Comparison of ENCODE assay signal across 23 cellular contexts in the genomic region with DNA sequence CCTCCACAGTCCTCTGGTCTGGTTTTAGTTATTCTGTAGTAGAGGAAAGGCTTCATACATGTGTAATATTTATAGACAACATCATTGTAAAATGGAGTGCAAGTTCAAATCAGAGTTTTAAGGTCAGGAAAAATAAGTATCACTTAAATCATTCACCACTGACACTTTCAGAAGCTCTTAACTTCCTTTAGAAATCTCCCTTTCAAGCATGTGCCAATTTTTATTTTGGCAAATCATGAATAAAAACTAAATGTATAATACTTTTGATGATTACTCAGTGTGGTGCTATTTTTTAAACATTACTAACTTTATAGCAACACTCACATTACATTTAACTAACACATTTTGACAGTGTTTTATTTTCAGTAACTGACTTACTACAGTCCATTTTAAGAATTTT.
A peak's percentile ranks its signal among the peaks of the same experiment; 100 is the strongest.
DNase-seq lines count a peak whose midpoint lies in the region; ATAC-seq, FAIRE-seq and TF ChIP-seq lines count a peak whose summit lies in the region.
"Had no signal": no experiment of that assay in that cellular context is flagged by ENCODE, and none has a peak within 500 bp of the region (broad histone marks: within the 10 kb centered on the region; RNA-seq: fewer than 3 reads in every experiment).

No MANE protein-coding gene starts in this region.

- dilution Hi-C loops in keratinocyte (cut with MboI; ENCODE audit: extremely low pct_ligation_motif_present, low sequenced_read_pairs): no loop called here

- intact Hi-C loops in thyroid gland (cut with DNase I): no loop called here
- intact Hi-C loops in mucosa of descending colon (cut with DNase I, micrococcal nuclease): no loop called here

- H3K4me3 ChIP-seq in SK-N-SH (ENCODE audit: low read depth in 2 of 2, low read length in 1 of 2): no peak overlapping the region
- no peak overlapping the region for H3K4me3 ChIP-seq in RWPE2 (ENCODE audit: severe bottlenecking)
- H3K4me3 ChIP-seq in keratinocyte (ENCODE audit: control insufficient read depth in 2 of 3, extremely low read depth in 1 of 3, insufficient read depth in 2 of 3, low read depth in 1 of 3, low read length in 3 of 3): no peak overlapping the region
- no peak overlapping the region for H3K4me3 ChIP-seq in thyroid gland (replicated peaks in 1 of 3)
- H3K4me3 ChIP-seq in mucosa of descending colon: no peak overlapping the region
- H3K4me3 ChIP-seq: prostate gland had no signal

- H4K20me1 ChIP-seq in SK-N-SH (ENCODE audit: insufficient read depth) (no peaks in the 10 kb centered on the region), keratinocyte (ENCODE audit: control insufficient read depth, extremely low read depth, insufficient read depth, low read length) (no peaks in the 10 kb centered on the region)

- H3K9me3 ChIP-seq in SK-N-SH (no peaks in the 10 kb centered on the region), RWPE2 (ENCODE audit: severe bottlenecking) (no peaks in the 10 kb centered on the region), keratinocyte (ENCODE audit: control insufficient read depth, low read depth, low read length) (no peaks in the 10 kb centered on the region), thyroid gland (no peaks in the 10 kb centered on the region), mucosa of descending colon (no peaks in the 10 kb centered on the region)
- H3K9me3 ChIP-seq: prostate gland had no signal

- H3K9ac ChIP-seq in SK-N-SH (peak overlapping the region; percentile 2; the same call in 1 of the 2 replicates), keratinocyte (ENCODE audit: control insufficient read depth, extremely low read depth, insufficient read depth, low read length) (no peak overlapping the region)

- POLR2A ChIA-PET in SK-N-SH (lab: Yijun Ruan, JAX): no interaction called here

- TF ChIP-seq EP300 in SK-N-SH (IDR thresholded peaks at IDR 0.05; ENCODE audit: borderline replicate concordance in 1 of 2, low read depth in 1 of 2, low read length in 1 of 2): no peak

- H3K27me3 ChIP-seq in SK-N-SH (ENCODE audit: insufficient read depth) (no peaks in the 10 kb centered on the region), RWPE2 (ENCODE audit: insufficient read depth, poor library complexity, severe bottlenecking) (no peaks in the 10 kb centered on the region), keratinocyte (ENCODE audit: control insufficient read depth, extremely low read depth, insufficient read depth, low read length) (no peaks in the 10 kb centered on the region), thyroid gland (no peaks in the 10 kb centered on the region)

- H3K4me2 ChIP-seq in SK-N-SH (no peak overlapping the region), keratinocyte (ENCODE audit: control insufficient read depth, extremely low read depth, insufficient read depth, low read depth, low read length) (peak overlapping the region; percentile 5)

- H3K79me2 ChIP-seq in SK-N-SH (ENCODE audit: insufficient read depth) (peaks cover 14% of the 10 kb centered on the region; the same call in 1 of the 2 replicates), keratinocyte (ENCODE audit: control insufficient read depth, insufficient read depth, low read length) (peaks cover 44% of the 10 kb centered on the region)

- peaks cover 3 to 10% of the 10 kb centered on the region in 2 experiments for H3K36me3 ChIP-seq in SK-N-SH (replicated peaks in 1 of 2; ENCODE audit: control insufficient read depth in 1 of 2, insufficient read depth in 2 of 2, low read length in 1 of 2)
- H3K36me3 ChIP-seq in RWPE2 (ENCODE audit: low read depth): peaks cover 4% of the 10 kb centered on the region; the same call in 1 of the 2 replicates
- H3K36me3 ChIP-seq in keratinocyte (ENCODE audit: control insufficient read depth in 2 of 2, extremely low read depth in 1 of 2, insufficient read depth in 2 of 2, low read length in 2 of 2): peaks cover 4 to 13% of the 10 kb centered on the region in 2 experiments
- no peaks in the 10 kb centered on the region for H3K36me3 ChIP-seq in thyroid gland
- H3K36me3 ChIP-seq in mucosa of descending colon (ENCODE audit: low read depth): no peaks in the 10 kb centered on the region
- H3K36me3 ChIP-seq: prostate gland had no signal

- no peak for ATAC-seq in SK-N-SH treated with all-trans-retinoic acid at 6 μM for 48 hours
- no peak for ATAC-seq in RWPE2 (ENCODE audit: low read depth)
- no peak for ATAC-seq in GM18511 (IDR thresholded peaks at IDR 0.05; ENCODE audit: unreplicated experiment)
- no peak for ATAC-seq in mucosa of descending colon
- ATAC-seq: activated CD4-positive, CD25-positive, alpha-beta regulatory T cell treated with anti-CD3 and anti-CD28 coated beads, Interleukin-2, amount 50 U/mL, for 24 hours; esophagus mucosa had no signal

- CTCF ChIA-PET in SK-N-SH (lab: Yijun Ruan, JAX): interaction anchor here (0.6 to 1.6 kb wide), 3 partner anchors 16 to 1537 kb away, joined by 3 to 8 read pairs (median 3); no protein-coding TSS in a partner anchor

- no peaks in the 10 kb centered on the region for H3K9me2 ChIP-seq in SK-N-SH

- TF ChIP-seq CTCF in SK-N-SH (IDR thresholded peaks at IDR 0.05) (no peak), RWPE2 (IDR thresholded peaks at IDR 0.05; ENCODE audit: poor library complexity, severe bottlenecking) (no peak), keratinocyte (optimal IDR thresholded peaks at IDR 0.05 in 1 of 3, IDR thresholded peaks at IDR 0.05 in 1 of 3, conservative IDR thresholded peaks at IDR 0.05 in 1 of 3; ENCODE audit: extremely low read depth in 1 of 3, insufficient read depth in 2 of 3, low read length in 3 of 3) (no peak), thyroid gland (IDR thresholded peaks at IDR 0.05) (no peak), mucosa of descending colon (IDR thresholded peaks at IDR 0.05) (no peak)

- peaks cover 30% of the 10 kb centered on the region for H3F3A ChIP-seq in SK-N-SH (replicated peaks; ENCODE audit: insufficient read depth)

- peak overlapping the region in 1 of 2 experiments; percentile 34; a peak in 1 of 4 replicates for H3K27ac ChIP-seq in SK-N-SH (ENCODE audit: low read depth in 2 of 2, low read length in 1 of 2)
- peak overlapping the region; percentile 14 for H3K27ac ChIP-seq in RWPE2 (ENCODE audit: poor library complexity, severe bottlenecking)
- H3K27ac ChIP-seq in keratinocyte (ENCODE audit: control insufficient read depth, insufficient read depth, low read length): peak overlapping the region; percentile 20
- H3K27ac ChIP-seq in thyroid gland: peak overlapping the region in 2 of 3 donors; percentile 21 to 34
- H3K27ac ChIP-seq: 22Rv1, prostate gland had no signal

- TF ChIP-seq RAD21 in SK-N-SH (IDR thresholded peaks at IDR 0.05; ENCODE audit: low read length): no peak

- DNase-seq in SK-N-SH: no peak
- DNase-seq in RWPE2 (ENCODE audit: low spot score): no peak
- no peak for DNase-seq in keratinocyte (ENCODE audit: low read depth, low spot score)
- DNase-seq in thyroid gland: no peak
- no peak for DNase-seq in mucosa of descending colon
- DNase-seq in DMS79 (lab: John Stamatoyannopoulos, UW): no peak
- DNase-seq: activated CD4-positive, alpha-beta memory T cell treated with anti-CD3 and anti-CD28 coated beads for 36 hours; activated naive CD8-positive, alpha-beta T cell treated with anti-CD3 and anti-CD28 coated beads, Interleukin-2, amount 10 ng/mL, durations not matched to agents 7 days and 5 days; AML-193; effector memory CD4-positive, alpha-beta T cell; foreskin melanocyte; GOT3; NCI-H2081; NCI-H345; NCI-H82; SHP77; trophoblast cell had no signal

- TF ChIP-seq POLR2A in thyroid gland (IDR thresholded peaks at IDR 0.05): no peak

- H3K4me1 ChIP-seq in SK-N-SH (ENCODE audit: control insufficient read depth in 1 of 2, insufficient read depth in 2 of 2, low read depth in 1 of 2, low read length in 1 of 2): peaks cover 5 to 33% of the 10 kb centered on the region in 2 experiments; a peak in 3 of 4 replicates
- H3K4me1 ChIP-seq in RWPE2 (ENCODE audit: insufficient read depth, poor library complexity, severe bottlenecking): peaks cover 42% of the 10 kb centered on the region
- H3K4me1 ChIP-seq in keratinocyte (ENCODE audit: control insufficient read depth, extremely low read depth, insufficient read depth, low read length): peaks cover 57% of the 10 kb centered on the region
- peaks cover 37 to 46% of the 10 kb centered on the region in 2 donors for H3K4me1 ChIP-seq in thyroid gland
- no peaks in the 10 kb centered on the region for H3K4me1 ChIP-seq in mucosa of descending colon (ENCODE audit: low read depth)
- H3K4me1 ChIP-seq: prostate gland had no signal

- H3K9me1 ChIP-seq in keratinocyte (ENCODE audit: control insufficient read depth, extremely low read depth, insufficient read depth, low read length): no peaks in the 10 kb centered on the region

- H2AFZ ChIP-seq in SK-N-SH (ENCODE audit: low read depth) (no peak overlapping the region), keratinocyte (ENCODE audit: control insufficient read depth, low read length) (no peak overlapping the region)

- no peak for FAIRE-seq in keratinocyte (lab: Jason Lieb, UNC)

TF ChIP-seq in SK-N-SH, 30 proteins besides CTCF, POLR2A, EP300 and RAD21 (continues in another document):
- no peak for TF ChIP-seq FOXJ3 (CRISPR knock-in tag; IDR thresholded peaks at IDR 0.05)
- no peak for TF ChIP-seq FOSL2 (IDR thresholded peaks at IDR 0.05; ENCODE audit: borderline replicate concordance, low read depth)
- TF ChIP-seq GATA2 (CRISPR knock-in tag; IDR thresholded peaks at IDR 0.05): no peak
- TF ChIP-seq RXRA (IDR thresholded peaks at IDR 0.05; ENCODE audit: borderline replicate concordance, low read depth): no peak
- no peak for TF ChIP-seq TCF12 (IDR thresholded peaks at IDR 0.05)
- TF ChIP-seq SMC3 (IDR thresholded peaks at IDR 0.05; ENCODE audit: low read depth, low read length): no peak
- TF ChIP-seq RCOR1 (IDR thresholded peaks at IDR 0.05; ENCODE audit: low read length): no peak

TF ChIP-seq in SK-N-SH treated with all-trans-retinoic acid at 6 μM for 48 hours, 23 proteins besides CTCF, POLR2A, EP300 and RAD21 (continues in another document):
- TF ChIP-seq ISL1 (CRISPR knock-in tag; IDR thresholded peaks at IDR 0.05): no peak
- TF ChIP-seq ARNTL (CRISPR knock-in tag; IDR thresholded peaks at IDR 0.05; ENCODE audit: borderline replicate concordance, low read depth): no peak
- no peak for TF ChIP-seq RARB (CRISPR knock-in tag; IDR thresholded peaks at IDR 0.05)
- TF ChIP-seq POU6F1 (CRISPR knock-in tag; IDR thresholded peaks at IDR 0.05; ENCODE audit: borderline replicate concordance, low read depth): no peak
- TF ChIP-seq ZNF565 (CRISPR knock-in tag; conservative IDR thresholded peaks at IDR 0.05; ENCODE audit: low read depth): no peak
